In the genomic region with DNA sequence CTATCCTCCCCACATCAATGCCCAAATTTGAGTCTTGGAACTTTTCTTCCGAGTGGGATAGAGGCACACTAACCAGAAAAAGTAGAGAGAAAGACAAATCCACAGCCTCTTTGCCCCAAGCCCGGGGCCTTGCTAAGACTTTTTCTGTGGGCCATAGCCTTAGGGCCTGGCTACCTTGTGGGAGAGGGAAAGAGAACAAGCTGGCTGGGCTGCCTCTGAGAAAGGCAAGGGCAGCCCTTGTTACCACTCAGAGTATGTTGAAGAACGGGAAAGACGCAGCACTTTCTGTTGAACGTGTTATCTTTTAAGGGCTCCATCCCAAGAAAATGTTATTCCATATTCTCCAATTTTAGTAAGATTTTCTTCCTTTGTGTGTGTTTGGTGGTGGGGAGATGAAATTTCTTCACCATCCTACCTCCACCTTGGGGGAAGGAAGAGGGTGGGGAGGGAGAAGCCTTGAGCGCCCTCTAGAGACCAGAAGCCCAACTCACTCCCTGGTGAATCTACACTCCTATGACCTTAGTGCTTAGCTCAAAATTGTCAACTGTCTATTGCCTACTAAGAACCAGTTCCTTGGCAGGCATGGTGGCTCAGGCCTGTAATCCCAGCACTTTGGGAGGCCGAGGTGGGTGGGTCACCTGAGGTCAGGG, we compare ENCODE assay signal across 8 cellular contexts. TPM values are rescaled to one million over a fixed set of nuclear protein-coding genes. Genes with fewer than 3 reads are reported as not detected.
DNase-seq lines count a peak whose midpoint lies in the region; ATAC-seq and TF ChIP-seq lines count a peak whose summit lies in the region.

No MANE protein-coding gene starts in this region.

- no peaks in the 10 kb centered on the region for H3K27me3 Mint-ChIP-seq in type B pancreatic cell

- POLR2A ChIA-PET in SK-N-SH (lab: Yijun Ruan, JAX) = no interaction called here

- H4K20me1 ChIP-seq in SK-N-SH (ENCODE audit: insufficient read depth) = peaks cover 3% of the 10 kb centered on the region; the same call in 1 of the 2 replicates

- no peak overlapping the region for H3K4me3 ChIP-seq in SK-N-SH (ENCODE audit: low read depth in 2 of 2, low read length in 1 of 2)

- H3K9me2 ChIP-seq in SK-N-SH = no peaks in the 10 kb centered on the region

- no peak overlapping the region for H2AFZ ChIP-seq in SK-N-SH (ENCODE audit: low read depth)

- peak; percentile 64 for DNase-seq in SK-N-SH
- DNase-seq in NAMALWA (ENCODE audit: low spot score) = peak; percentile 67
- DNase-seq in activated CD8-positive, alpha-beta memory T cell treated with anti-CD3 and anti-CD28 coated beads, Interleukin-2, amount 50 U/mL, for 4 hours = peak; percentile 40
- peak in 33 of 42 donors; percentile 15 to 71 (median 47) for DNase-seq in head of caudate nucleus
- DNase-seq in type B pancreatic cell (ENCODE audit: extremely low spot score, unreplicated experiment) = no peak

- H3K4me2 ChIP-seq in SK-N-SH = no peak overlapping the region

- ATAC-seq in SK-N-SH treated with all-trans-retinoic acid at 6 μM for 48 hours (no peak), GM19351 (IDR thresholded peaks at IDR 0.05; ENCODE audit: unreplicated experiment) (no peak), HG03571 (IDR thresholded peaks at IDR 0.05; ENCODE audit: unreplicated experiment) (no peak)

- peaks cover 27% of the 10 kb centered on the region for H3K36me3 Mint-ChIP-seq in type B pancreatic cell

- H3K9me3 ChIP-seq in SK-N-SH = no peaks in the 10 kb centered on the region

- peaks cover 10% of the 10 kb centered on the region for H3F3A ChIP-seq in SK-N-SH (replicated peaks; ENCODE audit: insufficient read depth)

- 90% methylated on average over 7 of the region's 7 CpGs for WGBS in SK-N-SH (ENCODE audit: low lambda C conversion rate)

- peaks cover 9% of the 10 kb centered on the region for H3K4me1 Mint-ChIP-seq in type B pancreatic cell (ENCODE audit: unreplicated experiment)

- no peaks in the 10 kb centered on the region for H3K9me3 Mint-ChIP-seq in type B pancreatic cell

- no peak overlapping the region for H3K27ac Mint-ChIP-seq in type B pancreatic cell

- peaks cover 7 to 10% of the 10 kb centered on the region in 2 experiments; a peak in 2 of 4 replicates for H3K4me1 ChIP-seq in SK-N-SH (ENCODE audit: control insufficient read depth in 1 of 2, insufficient read depth in 2 of 2, low read depth in 1 of 2, low read length in 1 of 2)

- H3K79me2 ChIP-seq in SK-N-SH (ENCODE audit: insufficient read depth) = peaks cover 30% of the 10 kb centered on the region

- TF ChIP-seq EP300 in SK-N-SH (IDR thresholded peaks at IDR 0.05; ENCODE audit: borderline replicate concordance in 1 of 2, low read depth in 1 of 2, low read length in 1 of 2) = no peak

- CTCF ChIA-PET in SK-N-SH (lab: Yijun Ruan, JAX) = interaction anchor here (0.6 to 2.8 kb wide), 11 partner anchors 10 to 466 kb away, joined by 3 to 9 read pairs (median 3); a partner anchor contains a TSS

- peak; percentile 51; the same call in 1 of the 2 replicates for TF ChIP-seq RAD21 in SK-N-SH (IDR thresholded peaks at IDR 0.05; ENCODE audit: low read length)

- intact Hi-C loops in head of caudate nucleus (cut with DNase I) = no loop called here

- H3K4me3 Mint-ChIP-seq in type B pancreatic cell = no peak overlapping the region

- no peaks in the 10 kb centered on the region for H3K27me3 ChIP-seq in SK-N-SH (ENCODE audit: insufficient read depth)

- H3K27ac ChIP-seq in SK-N-SH (ENCODE audit: low read depth in 2 of 2, low read length in 1 of 2) = no peak overlapping the region

- H3K36me3 ChIP-seq in SK-N-SH (replicated peaks in 1 of 2; ENCODE audit: control insufficient read depth in 1 of 2, insufficient read depth in 2 of 2, low read length in 1 of 2) = peaks cover 16 to 22% of the 10 kb centered on the region in 2 experiments

- TF ChIP-seq CTCF in SK-N-SH (IDR thresholded peaks at IDR 0.05) (peak; percentile 69), type B pancreatic cell (conservative IDR thresholded peaks at IDR 0.05) (peak; percentile 65)

- no peak overlapping the region for H3K9ac ChIP-seq in SK-N-SH

TF ChIP-seq in SK-N-SH, 30 proteins besides CTCF, POLR2A, EP300 and RAD21:
- TF ChIP-seq YY1 (IDR thresholded peaks at IDR 0.05; ENCODE audit: low read depth) (no peak), NFIC (IDR thresholded peaks at IDR 0.05; ENCODE audit: borderline replicate concordance) (no peak), TEAD4 (IDR thresholded peaks at IDR 0.05; ENCODE audit: borderline replicate concordance, insufficient read depth) (no peak), SMC3 (IDR thresholded peaks at IDR 0.05; ENCODE audit: low read depth, low read length) (peak; percentile 28; the same call in 1 of the 2 replicates)

TF ChIP-seq in SK-N-SH treated with all-trans-retinoic acid at 6 μM for 48 hours, 23 proteins besides CTCF, POLR2A, EP300 and RAD21:
- no peak for TF ChIP-seq SNAI2 (CRISPR knock-in tag; IDR thresholded peaks at IDR 0.05)
- no peak for TF ChIP-seq ZNF565 (CRISPR knock-in tag; conservative IDR thresholded peaks at IDR 0.05; ENCODE audit: low read depth)
- no peak for TF ChIP-seq ZFP3 (CRISPR knock-in tag; IDR thresholded peaks at IDR 0.05)
- TF ChIP-seq ESRRG (CRISPR knock-in tag; IDR thresholded peaks at IDR 0.05) = no peak
- no peak for TF ChIP-seq OSR1 (CRISPR knock-in tag; IDR thresholded peaks at IDR 0.05)
- TF ChIP-seq ZNF70 (CRISPR knock-in tag; IDR thresholded peaks at IDR 0.05) = no peak
- TF ChIP-seq PPARA (CRISPR knock-in tag; IDR thresholded peaks at IDR 0.05; ENCODE audit: borderline replicate concordance) = no peak
- no peak for TF ChIP-seq ZC3H10 (CRISPR knock-in tag; IDR thresholded peaks at IDR 0.05)
- TF ChIP-seq ISL1 (CRISPR knock-in tag; IDR thresholded peaks at IDR 0.05) = no peak
- TF ChIP-seq ZNF8 (CRISPR knock-in tag; IDR thresholded peaks at IDR 0.05) = no peak

RNA-seq across cellular contexts. Expression of a gene that starts 3.9 kb away (rescaled TPM):
- 10.9 and 16.9 TPM in 2 replicates for polyA plus RNA-seq in SK-N-SH (2012; rRNA removed)
- 6.8 and 10.2 TPM in 2 replicates for polyA plus RNA-seq in SK-N-SH (2012; cell fraction: cytosol; rRNA removed)
- polyA plus RNA-seq in SK-N-SH (2012; cell fraction: nucleus; rRNA removed) = 34.0 and 53.6 TPM in 2 replicates
- total RNA-seq in type B pancreatic cell (ENCODE audit: low replicate concordance) = 16.9 and 25.6 TPM in 2 replicates
